ENCODE assay signal across 15 cellular contexts in genomic region chr6:19759117-19759880, GRCh38.
DNase-seq lines count a peak whose midpoint lies in the region; ATAC-seq and TF ChIP-seq lines count a peak whose summit lies in the region.
"Had no signal": no experiment of that assay in that cellular context is flagged by ENCODE, and none has a peak within 500 bp of the region (broad histone marks: within the 10 kb centered on the region; RNA-seq: fewer than 3 reads in every experiment).

No MANE protein-coding gene starts in this region.

- no peak overlapping the region for H2BK5ac ChIP-seq in mesenchymal stem cell (ENCODE audit: low read depth, low read length, poor library complexity, severe bottlenecking)

- no peak for ATAC-seq in HG02970 (IDR thresholded peaks at IDR 0.05; ENCODE audit: low FRiP score, unreplicated experiment)
- no peak for ATAC-seq in HG03432 (IDR thresholded peaks at IDR 0.05; ENCODE audit: unreplicated experiment)
- ATAC-seq: gastrocnemius medialis; stimulated activated naive B cell treated with anti-CD40 and anti-IgM and Interleukin-4, amounts not matched to agents 10 μg/mL and 1 μg/mL and 100 μg/mL, for 72 hours had no signal

- H3K4me3 ChIP-seq in AG10803 (ENCODE audit: low read length) (no peak overlapping the region), cardiac fibroblast (replicated peaks in 1 of 2; ENCODE audit: low read depth in 2 of 2, low read length in 2 of 2) (no peak overlapping the region), mesenchymal stem cell (ENCODE audit: insufficient read depth in 1 of 2, low read depth in 1 of 2, low read length in 2 of 2) (no peak overlapping the region)
- H3K4me3 ChIP-seq: BLaER1 treated with 17β-estradiol and CSF1 and Interleukin-3, amounts not matched to agents 10 nM and 100 nM; gastrocnemius medialis had no signal

- H4K91ac ChIP-seq in mesenchymal stem cell (ENCODE audit: low read length), result no peak overlapping the region

- no peak overlapping the region for H3K18ac ChIP-seq in mesenchymal stem cell (ENCODE audit: low read depth in 1 of 2, low read length in 2 of 2)

- H2AFZ ChIP-seq in mesenchymal stem cell (ENCODE audit: low read depth, low read length), result no peak overlapping the region

- no peaks in the 10 kb centered on the region for H3K27me3 ChIP-seq in mesenchymal stem cell (ENCODE audit: control insufficient read depth in 1 of 2, insufficient read depth in 1 of 2, low read length in 2 of 2)
- H3K27me3 ChIP-seq: BLaER1 treated with 17β-estradiol and CSF1 and Interleukin-3, amounts not matched to agents 10 nM and 100 nM; gastrocnemius medialis had no signal

- peak overlapping the region; percentile 1 for H3K4me2 ChIP-seq in mesenchymal stem cell (ENCODE audit: low read length, poor library complexity, severe bottlenecking)
- H3K4me2 ChIP-seq: BLaER1 treated with 17β-estradiol and CSF1 and Interleukin-3, amounts not matched to agents 10 nM and 100 nM had no signal

- H2AK5ac ChIP-seq in mesenchymal stem cell (ENCODE audit: low read length, severe bottlenecking), result no peak overlapping the region

- H2BK12ac ChIP-seq in mesenchymal stem cell (ENCODE audit: low read length in 2 of 2), result no peak overlapping the region

- no peaks in the 10 kb centered on the region for H3K4me1 ChIP-seq in mesenchymal stem cell (ENCODE audit: control insufficient read depth, insufficient read depth, low read depth, low read length)
- H3K4me1 ChIP-seq: gastrocnemius medialis had no signal

- H3K79me1 ChIP-seq in mesenchymal stem cell (replicated peaks; ENCODE audit: low read length, poor library complexity, severe bottlenecking), result no peaks in the 10 kb centered on the region

- peak; percentile 89 for DNase-seq in AG10803 (ENCODE audit: low read depth)
- DNase-seq in NCI-H226, result peak; percentile 80
- DNase-seq in cardiac fibroblast (ENCODE audit: low read depth in 2 of 2), result peak; percentile 56 to 83
- DNase-seq in mesenchymal stem cell, result peak; percentile 40
- no peak for DNase-seq in DMS53 treated with DMSO at 0.1 percent for 48 hours (lab: John Stamatoyannopoulos, UW; ENCODE audit: unreplicated experiment)
- DNase-seq in HPDE6-E6E7 (ENCODE audit: extremely low spot score), result no peak
- DNase-seq: activated naive CD4-positive, alpha-beta T cell; gastrocnemius medialis; NCI-H146; Right ventricle myocardium superior; stimulated activated CD4-positive, alpha-beta T cell treated with anti-CD3 and anti-CD28 coated beads, Interleukin-4, amount 100 ng/mL, for 4 hours; stimulated activated naive B cell treated with anti-CD40 and anti-IgM and Interleukin-4, amounts not matched to agents 10 μg/mL and 1 μg/mL and 100 μg/mL, for 72 hours had no signal

- H2BK120ac ChIP-seq in mesenchymal stem cell (ENCODE audit: low read depth, low read length), result no peak overlapping the region

- H3K36me3 ChIP-seq in mesenchymal stem cell (ENCODE audit: control insufficient read depth in 1 of 2, insufficient read depth in 2 of 2, low read depth in 1 of 2, low read length in 2 of 2), result no peaks in the 10 kb centered on the region
- H3K36me3 ChIP-seq: BLaER1 treated with 17β-estradiol and CSF1 and Interleukin-3, amounts not matched to agents 10 nM and 100 nM; gastrocnemius medialis had no signal

- no peak overlapping the region for H4K8ac ChIP-seq in mesenchymal stem cell (ENCODE audit: low read length)

- no peak overlapping the region for H2BK15ac ChIP-seq in mesenchymal stem cell (ENCODE audit: low read depth, poor library complexity, severe bottlenecking)

- TF ChIP-seq CTCF in AG10803 (conservative IDR thresholded peaks at IDR 0.05; ENCODE audit: low read length) (no peak), cardiac fibroblast (IDR thresholded peaks at IDR 0.05; ENCODE audit: low read depth, low read length) (no peak)

- no peak overlapping the region for H3K23ac ChIP-seq in mesenchymal stem cell (ENCODE audit: low read length in 2 of 2)

- no peak overlapping the region for H3K9ac ChIP-seq in mesenchymal stem cell (ENCODE audit: low read length)
- H3K9ac ChIP-seq: BLaER1 treated with 17β-estradiol and CSF1 and Interleukin-3, amounts not matched to agents 10 nM and 100 nM had no signal

- no peak overlapping the region for H3K27ac ChIP-seq in mesenchymal stem cell (ENCODE audit: low read length, poor library complexity, severe bottlenecking)
- H3K27ac ChIP-seq: BLaER1 treated with 17β-estradiol and CSF1 and Interleukin-3, amounts not matched to agents 10 nM and 100 nM; gastrocnemius medialis had no signal

- no peak overlapping the region for H3K14ac ChIP-seq in mesenchymal stem cell (ENCODE audit: low read length in 2 of 2)

- 90% methylated on average over 1 of the region's 3 CpGs for WGBS in mesenchymal stem cell

- H3K9me3 ChIP-seq in mesenchymal stem cell (ENCODE audit: control insufficient read depth, low read length), result no peaks in the 10 kb centered on the region
- H3K9me3 ChIP-seq: gastrocnemius medialis had no signal

- H3K4ac ChIP-seq in mesenchymal stem cell (ENCODE audit: low read depth in 1 of 2, low read length in 2 of 2), result no peak overlapping the region

Comparison
In these comparisons a context has a peak if more than half of its experiments do, and no peak if none do; other contexts are left out.
1. DNase-seq: peak in AG10803 (single experiment), NCI-H226 (single experiment), cardiac fibroblast (2 of 2) and mesenchymal stem cell (single experiment); none in DMS53 treated with DMSO at 0.1 percent for 48 hours (single experiment) and HPDE6-E6E7 (single experiment).